Comparison of ENCODE assay signal across 25 cellular contexts in genomic region chr11:92249156-92249753, GRCh38.
"Had no signal": no experiment of that assay in that cellular context is flagged by ENCODE, and none has a peak within 500 bp of the region (broad histone marks: within the 10 kb centered on the region; RNA-seq: fewer than 3 reads in every experiment).

No MANE protein-coding gene starts in this region.

- H3K9me3 ChIP-seq: ascending aorta, body of pancreas, SJCRH30 had no signal

- H3K27me3 ChIP-seq: ascending aorta, body of pancreas, SJCRH30 had no signal

- H3K4me3 ChIP-seq: ascending aorta, body of pancreas, SJCRH30 had no signal

- H3K36me3 ChIP-seq: ascending aorta, SJCRH30 had no signal

- DNase-seq: activated B cell treated with CpG ODN at 0.5 μM for 24 hours; activated CD4-positive, alpha-beta T cell treated with anti-CD3 and anti-CD28 coated beads for 1 hour; activated CD4-positive, alpha-beta T cell treated with anti-CD3 and anti-CD28 coated beads, Interleukin-2, amount 10 ng/mL, durations not matched to agents 24 days and 14 days; activated CD4-positive, alpha-beta T cell treated with anti-CD3 and anti-CD28 coated beads, Interleukin-2, amount 50 U/mL, for 48 hours; activated CD8-positive, alpha-beta memory T cell treated with anti-CD3 and anti-CD28 coated beads, Interleukin-2, amount 10 ng/mL, durations not matched to agents 7 days and 5 days; activated effector memory CD4-positive, alpha-beta T cell treated with Interleukin-2 at 50 U/mL for 16 hours; activated naive CD4-positive, alpha-beta T cell treated with Interleukin-2 at 50 U/mL for 16 hours; activated naive CD8-positive, alpha-beta T cell treated with anti-CD3 and anti-CD28 coated beads, Interleukin-2, amount 50 U/mL, for 24 hours; activated T-cell treated with anti-CD3 and anti-CD28 coated beads, Interleukin-2, amount 50 U/mL, for 24 hours; amniotic stem cell; body of pancreas; cortex of kidney; Kasumi-1; NCI-H1105 treated with DMSO at 0.1 percent for 48 hours; NCI-H2029; NCI-H2107; NCI-H510A treated with DMSO at 0.1 percent for 48 hours; NCI-H774; NK-92 treated with Interleukin-12 subunit alpha and Interleukin-12 subunit beta, amount 100 ng/mL, for 24 hours; OCI-M1; RPMI8226; SJCRH30; T-helper 17 cell; T-helper 9 cell had no signal

- H3K27ac ChIP-seq: ascending aorta, body of pancreas, SJCRH30 had no signal
